In genomic region chr1:63064135-63064534, GRCh38 we compare ENCODE assay signal across 7 cellular contexts.
"Had no signal": no experiment of that assay in that cellular context is flagged by ENCODE, and none has a peak within 500 bp of the region (broad histone marks: within the 10 kb centered on the region; RNA-seq: fewer than 3 reads in every experiment).

No MANE protein-coding gene starts in this region.

- H3K27ac ChIP-seq: HL-60 had no signal

- ATAC-seq: HepG2 had no signal

- H3K27ac Mint-ChIP-seq: HFFc6 had no signal

- H3K4me1 ChIP-seq: HAP-1 had no signal

- H3K4me3 Mint-ChIP-seq: HFFc6, IgD-negative memory B cell had no signal

- H3K9me3 Mint-ChIP-seq: IgD-negative memory B cell had no signal

- H3K36me3 ChIP-seq: HAP-1 had no signal

- DNase-seq: GOT3, HFFc6, KBM-7 had no signal

- H3K36me3 Mint-ChIP-seq: IgD-negative memory B cell had no signal

- H3K4me3 ChIP-seq: HAP-1 had no signal

- H3K4me1 Mint-ChIP-seq: IgD-negative memory B cell had no signal
